In genomic region chr3:54003136-54003535, GRCh38 we compare ENCODE assay signal across 21 cellular contexts.
"Had no signal": no experiment of that assay in that cellular context is flagged by ENCODE, and none has a peak within 500 bp of the region (broad histone marks: within the 10 kb centered on the region; RNA-seq: fewer than 3 reads in every experiment).

No MANE protein-coding gene starts in this region.

- H3K36me3 ChIP-seq: colonic mucosa, esophagus muscularis mucosa, heart right ventricle, lower lobe of right lung, neutrophil, pancreas, right lobe of liver, thoracic aorta, tibial nerve had no signal

- H3K4me1 ChIP-seq: colonic mucosa, lower lobe of right lung, right lobe of liver, tibial nerve had no signal

- H3K27me3 ChIP-seq: colonic mucosa, esophagus muscularis mucosa, heart right ventricle, neutrophil, right lobe of liver, tibial nerve had no signal

- ATAC-seq: heart right ventricle; left ventricle myocardium superior; lower lobe of right lung; natural killer cell; pancreas; right lobe of liver; stimulated activated naive B cell treated with anti-CD40 and anti-IgM and Interleukin-4, amounts not matched to agents 10 μg/mL and 1 μg/mL and 100 μg/mL, for 72 hours had no signal

- DNase-seq: colonic mucosa; effector memory CD4-positive, alpha-beta T cell; foreskin melanocyte; glutamatergic neuron; heart right ventricle; hypothalamus; immature natural killer cell; islet precursor cell; left ventricle myocardium superior; lower lobe of right lung; natural killer cell; pancreas; right lobe of liver; small intestine; stimulated activated CD4-positive, alpha-beta T cell treated with anti-CD3 and anti-CD28 coated beads, Interleukin-15, amount 100 ng/mL, for 24 hours; stimulated activated CD4-positive, alpha-beta T cell treated with anti-CD3 and anti-CD28 coated beads, Interleukin-2, amount 100 ng/mL, for 48 hours; stimulated activated naive B cell treated with anti-CD40 and anti-IgM and Interleukin-4, amounts not matched to agents 10 μg/mL and 1 μg/mL and 100 μg/mL, for 72 hours had no signal

- H3K9me3 ChIP-seq: colonic mucosa, esophagus muscularis mucosa, heart right ventricle, lower lobe of right lung, neutrophil, pancreas, right lobe of liver, thoracic aorta, tibial nerve had no signal

- H3K4me3 ChIP-seq: colonic mucosa, esophagus muscularis mucosa, heart right ventricle, lower lobe of right lung, pancreas, right lobe of liver, thoracic aorta, tibial nerve had no signal

- H3K27ac ChIP-seq: colonic mucosa, esophagus muscularis mucosa, heart right ventricle, lower lobe of right lung, neutrophil, pancreas, right lobe of liver, thoracic aorta, tibial nerve had no signal
